Comparison of ENCODE assay signal across 17 cellular contexts in the genomic region with DNA sequence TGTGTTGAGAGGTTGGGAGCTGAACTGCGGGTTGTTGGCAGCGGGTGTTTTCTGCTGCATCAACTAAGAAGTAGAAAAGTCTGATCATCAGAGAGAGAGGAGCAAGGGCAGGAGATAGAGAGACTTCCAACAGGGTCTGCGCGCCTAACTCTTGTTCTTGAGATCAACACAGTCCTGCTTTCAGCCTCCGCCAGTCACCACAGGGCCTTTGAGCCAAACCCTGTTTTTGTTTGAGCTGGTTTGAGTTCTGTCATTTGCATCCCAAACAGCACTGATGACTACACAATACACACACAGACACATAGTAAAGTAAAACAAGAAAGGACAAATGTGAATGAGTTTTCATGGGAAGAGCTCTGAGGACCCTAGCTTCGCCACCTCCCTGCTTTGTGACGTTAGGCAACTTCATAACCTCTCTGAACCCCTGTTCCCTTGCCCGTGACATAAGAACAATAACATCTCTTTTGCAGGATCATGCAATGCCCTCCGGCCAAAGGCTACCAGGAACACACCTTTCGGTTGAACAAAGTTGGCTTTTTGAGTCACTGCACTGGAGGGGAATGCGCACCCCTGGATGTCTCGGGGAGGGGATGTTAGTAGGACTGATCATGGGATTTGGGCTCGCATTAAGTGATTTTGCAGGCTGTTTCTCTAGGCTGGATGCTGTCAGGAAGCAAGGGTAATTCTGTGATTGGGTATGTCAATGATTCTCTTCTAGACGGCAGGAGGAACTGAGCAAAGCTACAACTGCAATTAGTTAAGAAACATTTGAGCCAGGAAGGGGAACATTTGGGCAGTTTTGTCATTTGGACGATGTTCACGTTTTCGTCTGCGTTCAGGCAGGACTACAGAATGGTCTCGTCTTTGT.
DNase-seq lines count a peak whose midpoint lies in the region; ATAC-seq and TF ChIP-seq lines count a peak whose summit lies in the region.
"Had no signal": no experiment of that assay in that cellular context is flagged by ENCODE, and none has a peak within 500 bp of the region (broad histone marks: within the 10 kb centered on the region; RNA-seq: fewer than 3 reads in every experiment).

No MANE protein-coding gene starts in this region.

- H3K36me3 Mint-ChIP-seq in activated T-cell treated with anti-CD3 and anti-CD28 coated beads, Interleukin-2, amount 50 U/mL, for 4 hours (ENCODE audit: insufficient read depth), result no peaks in the 10 kb centered on the region
- no peaks in the 10 kb centered on the region for H3K36me3 Mint-ChIP-seq in T-helper 17 cell (ENCODE audit: low read depth)
- H3K36me3 Mint-ChIP-seq in type B pancreatic cell, result no peaks in the 10 kb centered on the region
- H3K36me3 Mint-ChIP-seq in chondrocyte (ENCODE audit: low read depth), result peaks cover 2% of the 10 kb centered on the region
- H3K36me3 Mint-ChIP-seq: activated naive CD8-positive, alpha-beta T cell; memory B cell had no signal

- no peaks in the 10 kb centered on the region for H3K27me3 Mint-ChIP-seq in activated T-cell treated with anti-CD3 and anti-CD28 coated beads, Interleukin-2, amount 50 U/mL, for 4 hours (ENCODE audit: low read depth)
- no peaks in the 10 kb centered on the region for H3K27me3 Mint-ChIP-seq in T-helper 17 cell
- H3K27me3 Mint-ChIP-seq in type B pancreatic cell, result peaks cover 46% of the 10 kb centered on the region
- H3K27me3 Mint-ChIP-seq in chondrocyte (ENCODE audit: low read depth), result peaks cover 41% of the 10 kb centered on the region
- H3K27me3 Mint-ChIP-seq: activated naive CD8-positive, alpha-beta T cell; stimulated activated naive CD8-positive, alpha-beta T cell treated with anti-CD3 and anti-CD28 coated beads, Interleukin-15, amount 100 ng/mL, for 72 hours had no signal

- peaks cover 35% of the 10 kb centered on the region for H3K4me1 Mint-ChIP-seq in activated T-cell treated with anti-CD3 and anti-CD28 coated beads, Interleukin-2, amount 50 U/mL, for 4 hours (ENCODE audit: low read depth)
- H3K4me1 Mint-ChIP-seq in T-helper 17 cell (peaks cover 16% of the 10 kb centered on the region), type B pancreatic cell (ENCODE audit: unreplicated experiment) (peaks cover 5% of the 10 kb centered on the region), chondrocyte (ENCODE audit: low read depth) (no peaks in the 10 kb centered on the region)

- H3K9ac ChIP-seq in iPS-20b (ENCODE audit: low read depth, low read length), result peak overlapping the region; percentile 62; the same call in 1 of the 2 replicates

- TF ChIP-seq CTCF in type B pancreatic cell (conservative IDR thresholded peaks at IDR 0.05) (no peak), chondrocyte (IDR thresholded peaks at IDR 0.05) (no peak)

- H3K27ac Mint-ChIP-seq in T-helper 17 cell, result peak overlapping the region; percentile 6
- H3K27ac Mint-ChIP-seq in type B pancreatic cell, result no peak overlapping the region
- H3K27ac Mint-ChIP-seq in chondrocyte (ENCODE audit: unreplicated experiment), result no peak overlapping the region
- H3K27ac Mint-ChIP-seq: activated B cell treated with CpG ODN at 0.5 μM for 24 hours; activated naive CD8-positive, alpha-beta T cell; memory B cell; T-helper 1 cell treated with Interleukin-12 subunit alpha and Interleukin-12 subunit beta and Interleukin-4 antibody, amounts not matched to agents 30 μg/mL and 1 μg/mL, for 36 hours had no signal

- intact Hi-C loops in aorta (cut with DNase I), result no loop called here

- H3K4me1 ChIP-seq in iPS-20b (ENCODE audit: insufficient read depth, low read length) (no peaks in the 10 kb centered on the region), aorta (ENCODE audit: control insufficient read depth in 1 of 2, insufficient read depth in 2 of 2, low read length in 2 of 2) (no peaks in the 10 kb centered on the region)

- no peak overlapping the region for H3K27ac ChIP-seq in iPS-20b (ENCODE audit: low read length)
- H3K27ac ChIP-seq in aorta (ENCODE audit: low read depth in 1 of 2, low read length in 2 of 2), result no peak overlapping the region

- DNase-seq in activated T-cell treated with anti-CD3 and anti-CD28 coated beads, Interleukin-2, amount 50 U/mL, for 48 hours, result peak; percentile 10 to 12
- DNase-seq in activated T-cell treated with anti-CD3 and anti-CD28 coated beads, Interleukin-2, amount 50 U/mL, for 4 hours, result no peak
- DNase-seq in T-helper 17 cell (no peak), type B pancreatic cell (ENCODE audit: extremely low spot score, unreplicated experiment) (peak; percentile 32), aorta (no peak), NCI-H82 (lab: John Stamatoyannopoulos, UW) (no peak), chondrocyte (ENCODE audit: low spot score) (no peak)
- DNase-seq: activated B cell treated with CpG ODN at 0.5 μM for 24 hours; COR-L47; IMR-90; NCI-H187; SHP77 treated with DMSO at 0.1 percent for 48 hours; stimulated activated naive CD8-positive, alpha-beta T cell treated with anti-CD3 and anti-CD28 coated beads, Interleukin-15, amount 100 ng/mL, for 72 hours had no signal

- H3K9me3 ChIP-seq in T-helper 17 cell (ENCODE audit: control insufficient read depth, low read length, poor library complexity, severe bottlenecking) (no peaks in the 10 kb centered on the region), iPS-20b (ENCODE audit: insufficient read depth, low read depth, low read length) (no peaks in the 10 kb centered on the region), aorta (ENCODE audit: control insufficient read depth, low read length) (no peaks in the 10 kb centered on the region)

- H3K4me3 ChIP-seq in iPS-20b (ENCODE audit: low read length) (peak overlapping the region; percentile 67), aorta (ENCODE audit: low read length in 2 of 2) (no peak overlapping the region)

- 91 to 92% methylated on average over 19 of the region's 19 CpGs for WGBS in aorta, 2 donors

- H3K9me3 Mint-ChIP-seq in activated T-cell treated with anti-CD3 and anti-CD28 coated beads, Interleukin-2, amount 50 U/mL, for 4 hours, result no peaks in the 10 kb centered on the region
- H3K9me3 Mint-ChIP-seq in type B pancreatic cell (no peaks in the 10 kb centered on the region), chondrocyte (ENCODE audit: low read depth) (no peaks in the 10 kb centered on the region)
- H3K9me3 Mint-ChIP-seq: activated B cell treated with CpG ODN at 0.5 μM for 24 hours; stimulated activated naive CD8-positive, alpha-beta T cell treated with anti-CD3 and anti-CD28 coated beads, Interleukin-15, amount 100 ng/mL, for 72 hours; T-helper 1 cell treated with Interleukin-12 subunit alpha and Interleukin-12 subunit beta and Interleukin-4 antibody, amounts not matched to agents 30 μg/mL and 1 μg/mL, for 36 hours had no signal

- peaks cover 30% of the 10 kb centered on the region for H3K27me3 ChIP-seq in iPS-20b (ENCODE audit: insufficient read depth, low read length)
- H3K27me3 ChIP-seq in aorta (ENCODE audit: control insufficient read depth in 1 of 2, insufficient read depth in 2 of 2, low read length in 1 of 2), result no peaks in the 10 kb centered on the region

- no peaks in the 10 kb centered on the region for H3K36me3 ChIP-seq in iPS-20b (ENCODE audit: insufficient read depth, low read depth, low read length)
- H3K36me3 ChIP-seq in aorta (ENCODE audit: control insufficient read depth in 1 of 2, insufficient read depth in 2 of 2, low read length in 1 of 2), result no peaks in the 10 kb centered on the region

- ATAC-seq in activated T-cell treated with anti-CD3 and anti-CD28 coated beads, Interleukin-2, amount 50 U/mL, for 4 hours, result no peak
- ATAC-seq in T-helper 17 cell (no peak), aorta (ENCODE audit: low FRiP score) (no peak)
- ATAC-seq: stimulated activated naive CD8-positive, alpha-beta T cell treated with anti-CD3 and anti-CD28 coated beads, Interleukin-15, amount 100 ng/mL, for 72 hours had no signal

- H3K4me3 Mint-ChIP-seq in activated T-cell treated with anti-CD3 and anti-CD28 coated beads, Interleukin-2, amount 50 U/mL, for 4 hours, result no peak overlapping the region
- H3K4me3 Mint-ChIP-seq in T-helper 17 cell, result no peak overlapping the region
- H3K4me3 Mint-ChIP-seq in type B pancreatic cell, result no peak overlapping the region
- no peak overlapping the region for H3K4me3 Mint-ChIP-seq in chondrocyte (ENCODE audit: unreplicated experiment)
- H3K4me3 Mint-ChIP-seq: activated B cell treated with CpG ODN at 0.5 μM for 24 hours; activated naive CD8-positive, alpha-beta T cell; memory B cell; stimulated activated naive CD8-positive, alpha-beta T cell treated with anti-CD3 and anti-CD28 coated beads, Interleukin-15, amount 100 ng/mL, for 72 hours; T-helper 1 cell treated with Interleukin-12 subunit alpha and Interleukin-12 subunit beta and Interleukin-4 antibody, amounts not matched to agents 30 μg/mL and 1 μg/mL, for 36 hours had no signal

Comparison
In these comparisons a context has a peak if more than half of its experiments do, and no peak if none do; other contexts are left out.
1. DNase-seq: peak in activated T-cell treated with anti-CD3 and anti-CD28 coated beads, Interleukin-2, amount 50 U/mL, for 48 hours (2 of 2) and type B pancreatic cell (single experiment); none in activated T-cell treated with anti-CD3 and anti-CD28 coated beads, Interleukin-2, amount 50 U/mL, for 4 hours (single experiment), T-helper 17 cell (0 of 3), aorta (0 of 2), NCI-H82 (single experiment) and chondrocyte (single experiment).